8 cellular contexts compared by ENCODE assay signal in genomic region chr21:43362306-43362927, GRCh38.
DNase-seq lines count a peak whose midpoint lies in the region; ATAC-seq, FAIRE-seq and TF ChIP-seq lines count a peak whose summit lies in the region.

No MANE protein-coding gene starts in this region.

- H4K20me1 ChIP-seq in OCI-LY1 (ENCODE audit: insufficient read depth, low read length): no peaks in the 10 kb centered on the region

- peak overlapping the region; percentile 75 for H3K4me3 Mint-ChIP-seq in CD8-positive, alpha-beta T cell

- peak; percentile 86 for ATAC-seq in CD8-positive, alpha-beta T cell
- ATAC-seq in GM21717 (IDR thresholded peaks at IDR 0.05; ENCODE audit: unreplicated experiment) (peak; percentile 21), psoas muscle (peak; percentile 50 to 70 (median 60)), upper lobe of right lung (peak; percentile 57)

- H3F3A ChIP-seq in OCI-LY1 (ENCODE audit: insufficient read depth, low read length): no peaks in the 10 kb centered on the region

- no peak overlapping the region for H2AFZ ChIP-seq in OCI-LY1 (ENCODE audit: low read length)

- H3K9me3 Mint-ChIP-seq in CD8-positive, alpha-beta T cell: no peaks in the 10 kb centered on the region

- peak overlapping the region; percentile 55; the same call in 1 of the 2 replicates for H3K9ac ChIP-seq in OCI-LY1 (ENCODE audit: low read length)

- peaks cover 26% of the 10 kb centered on the region for H3K4me1 ChIP-seq in CD8-positive, alpha-beta T cell (ENCODE audit: insufficient read depth, low read length)
- H3K4me1 ChIP-seq in OCI-LY1 (ENCODE audit: insufficient read depth, low read length, severe bottlenecking) (peaks cover 45% of the 10 kb centered on the region), psoas muscle (peaks cover 15% of the 10 kb centered on the region), upper lobe of right lung (peaks cover 14% of the 10 kb centered on the region)

- peak overlapping the region; percentile 96 for H3K27ac Mint-ChIP-seq in CD8-positive, alpha-beta T cell

- intact Hi-C loops in CD8-positive, alpha-beta T cell (cut with DNase I, micrococcal nuclease): loop anchor here in 1 of 2 experiments (10.0 kb wide), 1 partner anchor 388 kb away; the partner anchor contains the start of gene PKNOX1
- intact Hi-C loops in psoas muscle (cut with DNase I): no loop called here
- intact Hi-C loops in upper lobe of right lung (cut with DNase I): no loop called here

- H3K27ac ChIP-seq in CD8-positive, alpha-beta T cell (ENCODE audit: low read depth, low read length): peak overlapping the region; percentile 91
- peak overlapping the region; percentile 80 for H3K27ac ChIP-seq in OCI-LY1 (ENCODE audit: low read depth, low read length, poor library complexity, severe bottlenecking)
- H3K27ac ChIP-seq in psoas muscle: peak overlapping the region; percentile 91
- H3K27ac ChIP-seq in upper lobe of right lung: peak overlapping the region; percentile 83

- 16 to 34% (median 21%) methylated on average over 33 to 37 of the region's 37 CpGs for WGBS in psoas muscle, 3 donors

- no peaks in the 10 kb centered on the region for H3K36me3 Mint-ChIP-seq in CD8-positive, alpha-beta T cell

- DNase-seq in CD8-positive, alpha-beta T cell: peak; percentile 68 to 97 (median 82)
- peak; percentile 90 for DNase-seq in activated effector memory CD4-positive, alpha-beta T cell treated with anti-CD3 and anti-CD28 coated beads, Interleukin-2, amount 50 U/mL, for 16 hours
- DNase-seq in frontal cortex (ENCODE audit: low spot score in 2 of 2): peak; percentile 44 to 76
- peak; percentile 80 to 88 for DNase-seq in psoas muscle
- DNase-seq in upper lobe of right lung: peak; percentile 80
- no peak for DNase-seq in ACHN

- TF ChIP-seq CTCF in CD8-positive, alpha-beta T cell (IDR thresholded peaks at IDR 0.05): no peak
- TF ChIP-seq CTCF in OCI-LY1 (IDR thresholded peaks at IDR 0.05; ENCODE audit: low read length): no peak
- no peak for TF ChIP-seq CTCF in psoas muscle (IDR thresholded peaks at IDR 0.05)
- TF ChIP-seq CTCF in upper lobe of right lung (IDR thresholded peaks at IDR 0.05): no peak

- FAIRE-seq in frontal cortex (lab: Jason Lieb, UNC): no peak

- no peaks in the 10 kb centered on the region for H3K79me2 ChIP-seq in OCI-LY1 (ENCODE audit: insufficient read depth, low read length)

- no peaks in the 10 kb centered on the region for H3K9me2 ChIP-seq in OCI-LY1 (ENCODE audit: low read depth, low read length)

- in situ Hi-C loops in ACHN (cut with HindIII; ENCODE audit: low pct_ligation_motif_present, low pct_unique_long_range_greater_than_20kb, low sequenced_read_pairs): no loop called here

- no peaks in the 10 kb centered on the region for H3K9me3 ChIP-seq in CD8-positive, alpha-beta T cell (ENCODE audit: low read length)
- H3K9me3 ChIP-seq in OCI-LY1 (ENCODE audit: low read length): no peaks in the 10 kb centered on the region
- H3K9me3 ChIP-seq in psoas muscle: no peaks in the 10 kb centered on the region
- H3K9me3 ChIP-seq in upper lobe of right lung: no peaks in the 10 kb centered on the region

- peak overlapping the region; percentile 44 for H3K4me3 ChIP-seq in CD8-positive, alpha-beta T cell (ENCODE audit: low read depth, low read length)
- H3K4me3 ChIP-seq in OCI-LY1 (ENCODE audit: low read depth, low read length, poor library complexity, severe bottlenecking): peak overlapping the region; percentile 49
- H3K4me3 ChIP-seq in psoas muscle: peak overlapping the region; percentile 57
- peak overlapping the region; percentile 31 for H3K4me3 ChIP-seq in upper lobe of right lung

- no peaks in the 10 kb centered on the region for H3K36me3 ChIP-seq in CD8-positive, alpha-beta T cell (ENCODE audit: insufficient read depth, low read length)
- H3K36me3 ChIP-seq in OCI-LY1 (ENCODE audit: insufficient read depth, low read length) (no peaks in the 10 kb centered on the region), psoas muscle (ENCODE audit: insufficient read depth in 1 of 2, low read depth in 1 of 2) (no peaks in the 10 kb centered on the region), upper lobe of right lung (no peaks in the 10 kb centered on the region)

- peak overlapping the region; percentile 57 for H3K4me2 ChIP-seq in OCI-LY1 (ENCODE audit: low read length)

- POLR2A ChIA-PET in CD8-positive, alpha-beta T cell (lab: Charles Lee): no interaction called here

- CTCF ChIA-PET in CD8-positive, alpha-beta T cell (lab: Charles Lee): no interaction called here

- H3K4me1 Mint-ChIP-seq in CD8-positive, alpha-beta T cell (ENCODE audit: low read depth): peaks cover 23% of the 10 kb centered on the region

- no peaks in the 10 kb centered on the region for H3K27me3 Mint-ChIP-seq in CD8-positive, alpha-beta T cell (ENCODE audit: low read depth)

- H3K27me3 ChIP-seq in CD8-positive, alpha-beta T cell (ENCODE audit: insufficient read depth, low read length): no peaks in the 10 kb centered on the region
- H3K27me3 ChIP-seq in OCI-LY1 (ENCODE audit: insufficient read depth, low read length) (no peaks in the 10 kb centered on the region), psoas muscle (ENCODE audit: insufficient read depth in 3 of 3, low read length in 2 of 3) (peaks cover 0 to 10% (median 2%) of the 10 kb centered on the region in 3 donors), upper lobe of right lung (no peaks in the 10 kb centered on the region)

Comparison
In these comparisons a context has a peak if more than half of its experiments do, and no peak if none do; other contexts are left out.
1. ATAC-seq: peak in every context shown above with its lines; median percentile 86 in CD8-positive, alpha-beta T cell; 60 in psoas muscle; 57 in upper lobe of right lung; 21 in GM21717.